Comparison of ENCODE assay signal across 2 cellular contexts in the genomic region with DNA sequence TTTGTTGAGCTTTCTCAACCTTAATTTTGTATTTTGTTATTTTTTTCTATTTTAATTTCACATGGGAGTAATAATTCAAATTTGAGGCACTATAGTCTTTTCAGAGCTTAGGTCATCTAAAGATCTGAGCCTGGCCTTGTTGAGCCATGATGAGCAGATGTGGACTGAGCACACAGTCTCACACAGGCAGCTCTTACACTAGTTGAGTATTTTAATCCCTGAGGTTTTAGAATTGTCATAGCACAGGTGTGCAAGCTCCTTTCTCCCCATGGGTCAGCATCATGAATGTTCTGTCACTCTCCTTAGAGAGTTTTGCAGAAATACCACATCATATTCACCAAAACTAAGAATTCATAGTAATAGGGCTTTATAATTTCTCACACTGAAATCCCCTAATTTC.
TF ChIP-seq lines count a peak whose summit lies in the region.

No MANE protein-coding gene starts in this region.

TF ChIP-seq in H1, 55 proteins besides CTCF, POLR2A, EP300 and RAD21:
- TF ChIP-seq ZNF274 (IDR thresholded peaks at IDR 0.05; ENCODE audit: borderline replicate concordance, extremely low read depth, low read length) (no peak), TEAD4 (IDR thresholded peaks at IDR 0.05; ENCODE audit: low read depth, low read length) (no peak), TBP (IDR thresholded peaks at IDR 0.05; ENCODE audit: low read depth, low read length) (no peak), SP1 (IDR thresholded peaks at IDR 0.05; ENCODE audit: low read depth, low read length) (no peak), ASH2L (IDR thresholded peaks at IDR 0.05; ENCODE audit: low read length) (no peak), KDM5A (IDR thresholded peaks at IDR 0.05; ENCODE audit: low read length) (no peak), TCF12 (IDR thresholded peaks at IDR 0.05; ENCODE audit: low read depth, low read length) (no peak), SUZ12 (IDR thresholded peaks at IDR 0.05; ENCODE audit: low read length) (no peak), MAFK (IDR thresholded peaks at IDR 0.05; ENCODE audit: low read depth, low read length) (no peak)
- TF ChIP-seq, protein P1, sequence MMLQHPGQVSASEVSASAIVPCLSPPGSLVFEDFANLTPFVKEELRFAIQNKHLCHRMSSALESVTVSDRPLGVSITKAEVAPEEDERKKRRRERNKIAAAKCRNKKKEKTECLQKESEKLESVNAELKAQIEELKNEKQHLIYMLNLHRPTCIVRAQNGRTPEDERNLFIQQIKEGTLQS (IDR thresholded peaks at IDR 0.05; ENCODE audit: insufficient read depth, low read depth, low read length): no peak

TF ChIP-seq in SK-N-SH, 30 proteins besides CTCF, POLR2A, EP300 and RAD21:
- TF ChIP-seq TAF1 (IDR thresholded peaks at IDR 0.05; ENCODE audit: borderline replicate concordance, low read depth, low read length) (no peak), FOSL2 (IDR thresholded peaks at IDR 0.05; ENCODE audit: borderline replicate concordance, low read depth) (no peak), MEF2A (IDR thresholded peaks at IDR 0.05; ENCODE audit: borderline replicate concordance, low read depth) (no peak), USF2 (IDR thresholded peaks at IDR 0.05; ENCODE audit: borderline replicate concordance, low read depth, low read length) (no peak), GATA2 (CRISPR knock-in tag; IDR thresholded peaks at IDR 0.05) (no peak), EZH2phosphoT487 (IDR thresholded peaks at IDR 0.05; ENCODE audit: borderline replicate concordance, low read depth) (no peak), MXI1 (IDR thresholded peaks at IDR 0.05; ENCODE audit: low read depth, low read length) (no peak)
